In genomic region chr15:98395974-98396627, GRCh38 we compare ENCODE assay signal across 1 cellular context.
TF ChIP-seq lines count a peak whose summit lies in the region.

No MANE protein-coding gene starts in this region.

TF ChIP-seq in HepG2, 621 proteins besides CTCF, POLR2A, EP300 and RAD21 (continued from another document):
- TF ChIP-seq HNF1A (IDR thresholded peaks at IDR 0.05; ENCODE audit: low read depth): peak; percentile 78; the same call in 1 of the 2 replicates
- TF ChIP-seq HNF1A (CRISPR knock-in tag; IDR thresholded peaks at IDR 0.05; ENCODE audit: borderline replicate concordance): no peak
- TF ChIP-seq NR1H2 (CRISPR knock-in tag; IDR thresholded peaks at IDR 0.05; ENCODE audit: borderline replicate concordance, low read depth): no peak
- no peak for TF ChIP-seq CREB3 (CRISPR knock-in tag; IDR thresholded peaks at IDR 0.05)
- TF ChIP-seq CEBPB (IDR thresholded peaks at IDR 0.05; ENCODE audit: borderline replicate concordance, low read depth, low read length): peak; percentile 36; the same call in 1 of the 2 replicates
- TF ChIP-seq ZNF44 (CRISPR knock-in tag; IDR thresholded peaks at IDR 0.05): no peak
- no peak for TF ChIP-seq HBP1 (CRISPR knock-in tag; IDR thresholded peaks at IDR 0.05; ENCODE audit: low read depth)
- no peak for TF ChIP-seq SRF (IDR thresholded peaks at IDR 0.05; ENCODE audit: low read depth, low read length)
- TF ChIP-seq HNRNPUL1 (IDR thresholded peaks at IDR 0.05; ENCODE audit: low read depth, low read length): 0 out of 2 replicates have a peak, but pooled peaks have one; percentile 48
